ENCODE assay signal across 9 cellular contexts in the genomic region with DNA sequence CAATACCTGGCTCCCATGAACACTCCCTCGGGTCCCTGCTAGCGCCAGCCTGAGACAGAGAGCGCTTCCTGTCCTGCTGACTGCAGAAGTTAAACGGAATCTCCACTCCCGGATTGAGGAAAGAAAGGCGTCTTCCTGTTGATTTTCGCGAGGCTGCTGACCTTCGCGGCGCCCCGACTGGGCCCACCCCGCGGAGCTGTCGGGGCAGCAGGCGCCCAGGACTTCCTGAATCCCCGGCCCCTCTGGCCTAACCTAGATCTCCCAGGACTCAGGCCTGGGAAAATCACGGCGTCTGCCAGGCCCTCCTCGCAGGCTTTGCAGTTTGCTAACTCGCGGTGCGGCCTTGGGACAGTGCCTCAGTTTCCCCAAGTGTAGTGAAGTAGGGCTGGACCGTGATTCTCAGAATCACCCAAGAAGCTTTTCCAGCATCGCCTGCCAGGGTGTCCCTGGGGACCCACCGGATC.
DNase-seq lines count a peak whose midpoint lies in the region; ATAC-seq and TF ChIP-seq lines count a peak whose summit lies in the region.
"Had no signal": no experiment of that assay in that cellular context is flagged by ENCODE, and none has a peak within 500 bp of the region (broad histone marks: within the 10 kb centered on the region; RNA-seq: fewer than 3 reads in every experiment).

No MANE protein-coding gene starts in this region.

- H3K4me1 Mint-ChIP-seq in CD4-positive, alpha-beta T cell (ENCODE audit: low read depth) = peaks cover 5% of the 10 kb centered on the region
- H3K4me1 Mint-ChIP-seq in activated CD4-positive, alpha-beta memory T cell treated with anti-CD3 and anti-CD28 coated beads, Interleukin-2, amount 10 ng/mL, durations not matched to agents 7 days and 5 days = peaks cover 9% of the 10 kb centered on the region
- H3K4me1 Mint-ChIP-seq in osteocyte (ENCODE audit: unreplicated experiment) = peaks cover 29% of the 10 kb centered on the region

- peaks cover 0 to 33% (median 13%) of the 10 kb centered on the region in 12 donors for H3K4me1 ChIP-seq in heart left ventricle

- in situ Hi-C loops in GM13976 (cut with MboI; ENCODE audit: low sequenced_read_pairs, unreplicated experiment) = no loop called here

- WGBS in heart left ventricle, 4 donors = 1 to 4% (median 2%) methylated on average over 16 to 26 of the region's 26 CpGs

- peaks cover 58% of the 10 kb centered on the region for H3K27me3 ChIP-seq in CD4-positive, alpha-beta T cell (ENCODE audit: control insufficient read depth, insufficient read depth, low read length)
- H3K27me3 ChIP-seq in heart left ventricle = peaks cover 0 to 42% (median 7%) of the 10 kb centered on the region in 9 donors

- TF ChIP-seq POLR2A in heart left ventricle (IDR thresholded peaks at IDR 0.05) = no peak

- POLR2A ChIA-PET in CD4-positive, alpha-beta T cell (lab: Charles Lee) = no interaction called here
- POLR2A ChIA-PET in activated CD4-positive, alpha-beta memory T cell treated with anti-CD3 and anti-CD28 coated beads, Interleukin-2, amount 10 ng/mL, durations not matched to agents 7 days and 5 days (lab: Charles Lee) = interaction anchor here (0.9 kb wide), 1 partner anchor 109 kb away, joined by 3 read pairs; the partner anchor contains the start of gene KCTD15

- H3K27me3 Mint-ChIP-seq in CD4-positive, alpha-beta T cell = peaks cover 75% of the 10 kb centered on the region
- H3K27me3 Mint-ChIP-seq in activated CD4-positive, alpha-beta memory T cell treated with anti-CD3 and anti-CD28 coated beads, Interleukin-2, amount 10 ng/mL, durations not matched to agents 7 days and 5 days = peaks cover 53% of the 10 kb centered on the region
- H3K27me3 Mint-ChIP-seq in osteocyte (ENCODE audit: unreplicated experiment) = no peaks in the 10 kb centered on the region

- no peaks in the 10 kb centered on the region for H3K36me3 ChIP-seq in heart left ventricle

- no peak for DNase-seq in CD4-positive, alpha-beta T cell
- DNase-seq in activated CD4-positive, alpha-beta memory T cell treated with anti-CD3 and anti-CD28 coated beads, Interleukin-2, amount 10 ng/mL, durations not matched to agents 7 days and 5 days = no peak
- DNase-seq in heart left ventricle (peak; percentile 51 to 69 (median 64)), osteocyte (ENCODE audit: extremely low spot score, unreplicated experiment) (no peak), SHP77 (lab: John Stamatoyannopoulos, UW) (no peak), head of caudate nucleus (no peak), GM13976 (ENCODE audit: low spot score) (no peak), NCI-H1694 treated with DMSO at 0.1 percent for 48 hours (lab: John Stamatoyannopoulos, UW) (no peak)
- DNase-seq: NCI-H1417 treated with DMSO at 0.1 percent for 48 hours had no signal

- no peaks in the 10 kb centered on the region for H3K9me3 ChIP-seq in CD4-positive, alpha-beta T cell (ENCODE audit: control insufficient read depth, low read length)
- no peaks in the 10 kb centered on the region for H3K9me3 ChIP-seq in heart left ventricle

- H3K4me3 ChIP-seq in heart left ventricle = peak overlapping the region; percentile 22 to 67 (median 58)

- H3K4me3 Mint-ChIP-seq in CD4-positive, alpha-beta T cell = peak overlapping the region; percentile 30
- peak overlapping the region; percentile 48 for H3K4me3 Mint-ChIP-seq in activated CD4-positive, alpha-beta memory T cell treated with anti-CD3 and anti-CD28 coated beads, Interleukin-2, amount 10 ng/mL, durations not matched to agents 7 days and 5 days
- peak overlapping the region; percentile 76 for H3K4me3 Mint-ChIP-seq in osteocyte (ENCODE audit: unreplicated experiment)

- H3K27ac ChIP-seq in CD4-positive, alpha-beta T cell (ENCODE audit: low read depth, low read length) = no peak overlapping the region
- peak overlapping the region; percentile 72 to 95 (median 88) for H3K27ac ChIP-seq in heart left ventricle

- no peak for ATAC-seq in CD4-positive, alpha-beta T cell (ENCODE audit: poor library complexity)
- peak in 3 of 4 donors; percentile 52 to 74 (median 69) for ATAC-seq in heart left ventricle

- no peak for TF ChIP-seq CTCF in CD4-positive, alpha-beta T cell (IDR thresholded peaks at IDR 0.05)
- TF ChIP-seq CTCF in heart left ventricle (IDR thresholded peaks at IDR 0.05) (no peak), osteocyte (IDR thresholded peaks at IDR 0.05) (no peak), GM13976 (IDR thresholded peaks at IDR 0.05; ENCODE audit: borderline replicate concordance, control extremely low read depth, extremely low read depth, insufficient read depth, missing control alignments) (no peak)

- CTCF ChIA-PET in CD4-positive, alpha-beta T cell (lab: Charles Lee) = no interaction called here
- CTCF ChIA-PET in activated CD4-positive, alpha-beta memory T cell treated with anti-CD3 and anti-CD28 coated beads, Interleukin-2, amount 10 ng/mL, durations not matched to agents 7 days and 5 days (lab: Charles Lee) = interaction anchor here (1.6 kb wide), 1 partner anchor 136 kb away, joined by 3 read pairs; no protein-coding TSS in a partner anchor

- no peaks in the 10 kb centered on the region for H3K36me3 Mint-ChIP-seq in CD4-positive, alpha-beta T cell (ENCODE audit: low read depth)
- no peaks in the 10 kb centered on the region for H3K36me3 Mint-ChIP-seq in activated CD4-positive, alpha-beta memory T cell treated with anti-CD3 and anti-CD28 coated beads, Interleukin-2, amount 10 ng/mL, durations not matched to agents 7 days and 5 days (ENCODE audit: low read depth)
- no peaks in the 10 kb centered on the region for H3K36me3 Mint-ChIP-seq in osteocyte (ENCODE audit: unreplicated experiment)

- H3K27ac Mint-ChIP-seq in CD4-positive, alpha-beta T cell = no peak overlapping the region
- no peak overlapping the region for H3K27ac Mint-ChIP-seq in activated CD4-positive, alpha-beta memory T cell treated with anti-CD3 and anti-CD28 coated beads, Interleukin-2, amount 10 ng/mL, durations not matched to agents 7 days and 5 days
- peak overlapping the region; percentile 98 for H3K27ac Mint-ChIP-seq in osteocyte (ENCODE audit: unreplicated experiment)

- H3K9me3 Mint-ChIP-seq in CD4-positive, alpha-beta T cell = no peaks in the 10 kb centered on the region
- H3K9me3 Mint-ChIP-seq in activated CD4-positive, alpha-beta memory T cell treated with anti-CD3 and anti-CD28 coated beads, Interleukin-2, amount 10 ng/mL, durations not matched to agents 7 days and 5 days = no peaks in the 10 kb centered on the region
- H3K9me3 Mint-ChIP-seq in osteocyte (ENCODE audit: unreplicated experiment) = no peaks in the 10 kb centered on the region

- intact Hi-C loops in CD4-positive, alpha-beta T cell (cut with DNase I, micrococcal nuclease) = no loop called here
- intact Hi-C loops in heart left ventricle (cut with DNase I) = loop anchor here in 8 of 10 donors (2.0 to 10.0 kb wide), 6 partner anchors 83 to 113 kb away; partner anchors contain the start of gene KCTD15 (in 4 of the 8)
- intact Hi-C loops in head of caudate nucleus (cut with DNase I) = no loop called here

Comparison
In these comparisons a context has a peak if more than half of its experiments do, and no peak if none do; other contexts are left out.
1. DNase-seq: peak in heart left ventricle (5 of 5); none in CD4-positive, alpha-beta T cell (0 of 10), activated CD4-positive, alpha-beta memory T cell treated with anti-CD3 and anti-CD28 coated beads, Interleukin-2, amount 10 ng/mL, durations not matched to agents 7 days and 5 days (single experiment), osteocyte (single experiment), SHP77 (0 of 2), head of caudate nucleus (0 of 42), GM13976 (single experiment) and NCI-H1694 treated with DMSO at 0.1 percent for 48 hours (single experiment).
2. intact Hi-C loops: an anchor here in heart left ventricle (2.0 to 10.0 kb wide); none called in CD4-positive, alpha-beta T cell and head of caudate nucleus.
3. Peak in every context shown above with its lines, with median percentiles within 50 percentile points of each other: H3K4me3 Mint-ChIP-seq.